In genomic region chr5:1794896-1795290, GRCh38 we compare ENCODE assay signal across 18 cellular contexts. TPM values are rescaled to one million over a fixed set of nuclear protein-coding genes. Genes with fewer than 3 reads are reported as not detected.
DNase-seq lines count a peak whose midpoint lies in the region; ATAC-seq, FAIRE-seq and TF ChIP-seq lines count a peak whose summit lies in the region.
"Had no signal": no experiment of that assay in that cellular context is flagged by ENCODE, and none has a peak within 500 bp of the region (broad histone marks: within the 10 kb centered on the region; RNA-seq: fewer than 3 reads in every experiment).

No MANE protein-coding gene starts in this region.

- H3K27me3 Mint-ChIP-seq in activated CD8-positive, alpha-beta T cell treated with anti-CD3 and anti-CD28 coated beads, Interleukin-2, amount 10 ng/mL, durations not matched to agents 7 days and 5 days (ENCODE audit: low read depth): no peaks in the 10 kb centered on the region
- H3K27me3 Mint-ChIP-seq in activated CD8-positive, alpha-beta T cell treated with anti-CD3 and anti-CD28 coated beads for 36 hours: no peaks in the 10 kb centered on the region
- no peaks in the 10 kb centered on the region for H3K27me3 Mint-ChIP-seq in astrocyte (ENCODE audit: low read depth, unreplicated experiment)
- H3K27me3 Mint-ChIP-seq: naive B cell had no signal

- H3K9ac ChIP-seq in astrocyte (ENCODE audit: low read length) (peak overlapping the region; percentile 74), neuronal stem cell (ENCODE audit: low read depth, low read length, poor library complexity) (no peak overlapping the region)

- H4K8ac ChIP-seq in neuronal stem cell (ENCODE audit: low read depth, low read length): no peak overlapping the region

- H3K4me3 ChIP-seq in HEK293 (ENCODE audit: low read depth, low read length) (no peak overlapping the region), astrocyte (ENCODE audit: insufficient read depth, low read depth, low read length) (no peak overlapping the region), neuronal stem cell (ENCODE audit: low read length in 2 of 2) (no peak overlapping the region)
- H3K4me3 ChIP-seq: coronary artery, HAP-1 had no signal

- H4K91ac ChIP-seq in neuronal stem cell (ENCODE audit: low read depth, low read length, poor library complexity): no peak overlapping the region

- no peak overlapping the region for H3K14ac ChIP-seq in neuronal stem cell (ENCODE audit: low read length)

- no peak for FAIRE-seq in astrocyte (lab: Jason Lieb, UNC)
- FAIRE-seq: endothelial cell of umbilical vein had no signal

- peaks cover 6% of the 10 kb centered on the region for H3K4me1 ChIP-seq in HEK293 (ENCODE audit: control insufficient read depth, insufficient read depth, low read length)
- peaks cover 55% of the 10 kb centered on the region for H3K4me1 ChIP-seq in astrocyte (ENCODE audit: insufficient read depth, low read length)
- peaks cover 7 to 9% of the 10 kb centered on the region in 2 donors for H3K4me1 ChIP-seq in neuronal stem cell (ENCODE audit: control insufficient read depth in 2 of 2, insufficient read depth in 1 of 2, low read depth in 1 of 2, low read length in 2 of 2)
- H3K4me1 ChIP-seq: HAP-1 had no signal

- H3K27ac Mint-ChIP-seq in activated CD8-positive, alpha-beta T cell treated with anti-CD3 and anti-CD28 coated beads, Interleukin-2, amount 10 ng/mL, durations not matched to agents 7 days and 5 days: peak overlapping the region; percentile 2
- no peak overlapping the region for H3K27ac Mint-ChIP-seq in activated CD8-positive, alpha-beta T cell treated with anti-CD3 and anti-CD28 coated beads for 36 hours
- peak overlapping the region; percentile 87 for H3K27ac Mint-ChIP-seq in astrocyte (ENCODE audit: unreplicated experiment)

- no peak overlapping the region for H2AK5ac ChIP-seq in neuronal stem cell (ENCODE audit: low read depth, low read length)

- H3K27ac ChIP-seq in HEK293 (ENCODE audit: extremely low read depth, low read depth, low read length) (no peak overlapping the region), astrocyte (ENCODE audit: low read depth, low read length) (peak overlapping the region; percentile 91), neuronal stem cell (replicated peaks; ENCODE audit: low read length) (no peak overlapping the region)
- H3K27ac ChIP-seq: coronary artery had no signal

- H2BK120ac ChIP-seq in neuronal stem cell (ENCODE audit: low read depth, low read length): no peak overlapping the region

- H3K27me3 ChIP-seq in astrocyte (ENCODE audit: insufficient read depth, low read length) (no peaks in the 10 kb centered on the region), neuronal stem cell (ENCODE audit: control insufficient read depth in 3 of 3, insufficient read depth in 3 of 3, low read depth in 1 of 3, low read length in 3 of 3) (no peaks in the 10 kb centered on the region)

- intact Hi-C loops in activated CD8-positive, alpha-beta T cell treated with anti-CD3 and anti-CD28 coated beads for 36 hours (cut with micrococcal nuclease): no loop called here

- H3K18ac ChIP-seq in neuronal stem cell (ENCODE audit: low read length): no peak overlapping the region

- peaks cover 36% of the 10 kb centered on the region for H3K79me2 ChIP-seq in astrocyte (ENCODE audit: insufficient read depth, low read length)

- H3K4me2 ChIP-seq in astrocyte (ENCODE audit: low read length): peak overlapping the region; percentile 69
- H3K4me2 ChIP-seq in neuronal stem cell (ENCODE audit: insufficient read depth, low read length, poor library complexity, severe bottlenecking): no peak overlapping the region

- H3K4ac ChIP-seq in neuronal stem cell (ENCODE audit: low read length): no peak overlapping the region

- CTCF ChIA-PET in activated CD8-positive, alpha-beta T cell treated with anti-CD3 and anti-CD28 coated beads, Interleukin-2, amount 10 ng/mL, durations not matched to agents 7 days and 5 days (lab: Charles Lee): no interaction called here
- CTCF ChIA-PET in activated CD8-positive, alpha-beta T cell treated with anti-CD3 and anti-CD28 coated beads for 36 hours (lab: Charles Lee): no interaction called here
- CTCF ChIA-PET in HEK293 (lab: Yijun Ruan, JAX): interaction anchor here (0.9 kb wide), 1 partner anchor 57 kb away, joined by 3 read pairs; no protein-coding TSS in a partner anchor

- peaks cover 21% of the 10 kb centered on the region for H4K20me1 ChIP-seq in astrocyte (ENCODE audit: insufficient read depth, low read length)

- no peak overlapping the region for H3K4me3 Mint-ChIP-seq in activated CD8-positive, alpha-beta T cell treated with anti-CD3 and anti-CD28 coated beads, Interleukin-2, amount 10 ng/mL, durations not matched to agents 7 days and 5 days
- H3K4me3 Mint-ChIP-seq in activated CD8-positive, alpha-beta T cell treated with anti-CD3 and anti-CD28 coated beads for 36 hours: no peak overlapping the region
- no peak overlapping the region for H3K4me3 Mint-ChIP-seq in astrocyte (ENCODE audit: unreplicated experiment)

- no CpG with 5 or more reads among the region's 18 CpGs for WGBS in neuronal stem cell (ENCODE audit: extremely low coverage in 2 of 2, insufficient read length in 2 of 2, insufficient replicate concordance in 1 of 2), 2 donors

- H3K36me3 ChIP-seq in HEK293 (ENCODE audit: control insufficient read depth in 2 of 2, insufficient read depth in 1 of 2, low read length in 2 of 2) (peaks cover 3 to 32% of the 10 kb centered on the region in 2 experiments; a peak in 2 of 3 replicates), astrocyte (ENCODE audit: insufficient read depth, low read length) (peaks cover 3% of the 10 kb centered on the region), neuronal stem cell (replicated peaks in 1 of 2; ENCODE audit: control insufficient read depth in 2 of 2, insufficient read depth in 2 of 2, low read length in 2 of 2) (peaks cover 16 to 32% of the 10 kb centered on the region in 2 donors)

- H3K9me3 Mint-ChIP-seq in activated CD8-positive, alpha-beta T cell treated with anti-CD3 and anti-CD28 coated beads, Interleukin-2, amount 10 ng/mL, durations not matched to agents 7 days and 5 days (ENCODE audit: insufficient read depth): no peaks in the 10 kb centered on the region
- no peaks in the 10 kb centered on the region for H3K9me3 Mint-ChIP-seq in activated CD8-positive, alpha-beta T cell treated with anti-CD3 and anti-CD28 coated beads for 36 hours
- no peaks in the 10 kb centered on the region for H3K9me3 Mint-ChIP-seq in astrocyte (ENCODE audit: unreplicated experiment)
- H3K9me3 Mint-ChIP-seq: naive B cell had no signal

- H2AFZ ChIP-seq in astrocyte (ENCODE audit: low read depth, low read length) (peak overlapping the region; percentile 67), neuronal stem cell (ENCODE audit: low read length) (no peak overlapping the region)

- POLR2A ChIA-PET in activated CD8-positive, alpha-beta T cell treated with anti-CD3 and anti-CD28 coated beads, Interleukin-2, amount 10 ng/mL, durations not matched to agents 7 days and 5 days (lab: Charles Lee): no interaction called here
- POLR2A ChIA-PET in activated CD8-positive, alpha-beta T cell treated with anti-CD3 and anti-CD28 coated beads for 36 hours (lab: Charles Lee): no interaction called here
- POLR2A ChIA-PET in HEK293 (lab: Yijun Ruan, JAX): interaction anchor here (0.9 kb wide), 1 partner anchor 89 kb away, joined by 5 read pairs; no protein-coding TSS in a partner anchor

- peaks cover 36% of the 10 kb centered on the region for H3K36me3 Mint-ChIP-seq in activated CD8-positive, alpha-beta T cell treated with anti-CD3 and anti-CD28 coated beads, Interleukin-2, amount 10 ng/mL, durations not matched to agents 7 days and 5 days (ENCODE audit: low read depth)
- peaks cover 28% of the 10 kb centered on the region for H3K36me3 Mint-ChIP-seq in activated CD8-positive, alpha-beta T cell treated with anti-CD3 and anti-CD28 coated beads for 36 hours (ENCODE audit: low read depth)
- H3K36me3 Mint-ChIP-seq in astrocyte (ENCODE audit: low read depth, unreplicated experiment): peaks cover 4% of the 10 kb centered on the region
- H3K36me3 Mint-ChIP-seq: naive B cell had no signal

- no peak for ATAC-seq in activated CD8-positive, alpha-beta T cell treated with anti-CD3 and anti-CD28 coated beads, Interleukin-2, amount 10 ng/mL, durations not matched to agents 7 days and 5 days
- ATAC-seq in activated CD8-positive, alpha-beta T cell treated with anti-CD3 and anti-CD28 coated beads for 36 hours: no peak

- H2BK12ac ChIP-seq in neuronal stem cell (ENCODE audit: low read length): no peak overlapping the region

- DNase-seq in activated CD8-positive, alpha-beta T cell treated with anti-CD3 and anti-CD28 coated beads, Interleukin-2, amount 10 ng/mL, durations not matched to agents 7 days and 5 days: no peak
- no peak for DNase-seq in activated CD8-positive, alpha-beta T cell treated with anti-CD3 and anti-CD28 coated beads for 36 hours
- DNase-seq in astrocyte (ENCODE audit: low read depth) (no peak), neuronal stem cell (ENCODE audit: low spot score) (no peak), HT-29 (ENCODE audit: low spot score) (no peak), DMS53 treated with DMSO at 0.1 percent for 48 hours (lab: John Stamatoyannopoulos, UW; ENCODE audit: unreplicated experiment) (no peak), NAMALWA (ENCODE audit: low spot score) (no peak)
- DNase-seq: ACHN, activated gamma-delta T cell, left colon, naive B cell, NCI-H1694, NCI-H446, retina had no signal

- TF ChIP-seq CTCF in activated CD8-positive, alpha-beta T cell treated with anti-CD3 and anti-CD28 coated beads for 36 hours (IDR thresholded peaks at IDR 0.05): no peak
- TF ChIP-seq CTCF in HEK293 (tag by site-specific recombination; IDR thresholded peaks at IDR 0.05): no peak
- no peak for TF ChIP-seq CTCF in astrocyte (IDR thresholded peaks at IDR 0.05; ENCODE audit: insufficient read depth, low read depth, low read length)

- peaks cover 71% of the 10 kb centered on the region for H3K4me1 Mint-ChIP-seq in activated CD8-positive, alpha-beta T cell treated with anti-CD3 and anti-CD28 coated beads, Interleukin-2, amount 10 ng/mL, durations not matched to agents 7 days and 5 days (ENCODE audit: low read depth)
- H3K4me1 Mint-ChIP-seq in activated CD8-positive, alpha-beta T cell treated with anti-CD3 and anti-CD28 coated beads for 36 hours (ENCODE audit: low read depth): peaks cover 79% of the 10 kb centered on the region
- peaks cover 44% of the 10 kb centered on the region for H3K4me1 Mint-ChIP-seq in astrocyte (ENCODE audit: low read depth, unreplicated experiment)

- H3K23ac ChIP-seq in neuronal stem cell (ENCODE audit: low read depth, low read length, poor library complexity): peak overlapping the region; percentile 74

- H3K9me3 ChIP-seq in HEK293 (ENCODE audit: control insufficient read depth, insufficient read depth, low read depth, low read length): no peaks in the 10 kb centered on the region
- H3K9me3 ChIP-seq in astrocyte (ENCODE audit: insufficient read depth, low read depth, low read length): no peaks in the 10 kb centered on the region
- H3K9me3 ChIP-seq in neuronal stem cell (replicated peaks in 1 of 2; ENCODE audit: control insufficient read depth in 2 of 2, insufficient read depth in 1 of 2, low read depth in 1 of 2, low read length in 2 of 2): no peaks in the 10 kb centered on the region
- H3K9me3 ChIP-seq: HAP-1 had no signal

- no peak overlapping the region for H2BK15ac ChIP-seq in neuronal stem cell (ENCODE audit: low read length)

- no peak overlapping the region for H2BK5ac ChIP-seq in neuronal stem cell (ENCODE audit: low read length)

- peaks cover 7% of the 10 kb centered on the region for H3K79me1 ChIP-seq in neuronal stem cell (ENCODE audit: low read depth, low read length)

RNA-seq across cellular contexts. Expression of gene MRPL36, which starts 4.7 kb away (rescaled TPM):
- total RNA-seq in activated CD8-positive, alpha-beta T cell treated with anti-CD3 and anti-CD28 coated beads, Interleukin-2, amount 10 ng/mL, durations not matched to agents 7 days and 5 days: 10 to 100 TPM; 57.9 to 60.4 TPM
- 10 to 100 TPM; 80.1 to 87.2 TPM for total RNA-seq in activated CD8-positive, alpha-beta T cell treated with anti-CD3 and anti-CD28 coated beads for 36 hours
- 69.9 and 72.2 TPM in 2 replicates for total RNA-seq in astrocyte
- polyA plus RNA-seq in neuronal stem cell (2013, experiment 1 of 2): 54.5 TPM
- 56.1 TPM for polyA plus RNA-seq in neuronal stem cell (2013, experiment 2 of 2)
- 140 and 145 TPM in 2 replicates for total RNA-seq in HT-29 (2014; rRNA removed; shearing (Covaris generic))

RNA-seq across cellular contexts. Expression of gene NDUFS6, which starts 6.3 kb away (rescaled TPM):
- total RNA-seq in activated CD8-positive, alpha-beta T cell treated with anti-CD3 and anti-CD28 coated beads, Interleukin-2, amount 10 ng/mL, durations not matched to agents 7 days and 5 days: 10 to 100 TPM; 36.6 to 36.7 TPM
- 10 to 100 TPM; 32.2 to 39.1 TPM for total RNA-seq in activated CD8-positive, alpha-beta T cell treated with anti-CD3 and anti-CD28 coated beads for 36 hours
- 37.6 and 39.3 TPM in 2 replicates for total RNA-seq in astrocyte
- 149 TPM for polyA plus RNA-seq in neuronal stem cell (2013, experiment 1 of 2)
- polyA plus RNA-seq in neuronal stem cell (2013, experiment 2 of 2): 147 TPM
- 110 and 146 TPM in 2 replicates for total RNA-seq in HT-29 (2014; rRNA removed; shearing (Covaris generic))
